1 cellular context compared by ENCODE assay signal in the genomic region with DNA sequence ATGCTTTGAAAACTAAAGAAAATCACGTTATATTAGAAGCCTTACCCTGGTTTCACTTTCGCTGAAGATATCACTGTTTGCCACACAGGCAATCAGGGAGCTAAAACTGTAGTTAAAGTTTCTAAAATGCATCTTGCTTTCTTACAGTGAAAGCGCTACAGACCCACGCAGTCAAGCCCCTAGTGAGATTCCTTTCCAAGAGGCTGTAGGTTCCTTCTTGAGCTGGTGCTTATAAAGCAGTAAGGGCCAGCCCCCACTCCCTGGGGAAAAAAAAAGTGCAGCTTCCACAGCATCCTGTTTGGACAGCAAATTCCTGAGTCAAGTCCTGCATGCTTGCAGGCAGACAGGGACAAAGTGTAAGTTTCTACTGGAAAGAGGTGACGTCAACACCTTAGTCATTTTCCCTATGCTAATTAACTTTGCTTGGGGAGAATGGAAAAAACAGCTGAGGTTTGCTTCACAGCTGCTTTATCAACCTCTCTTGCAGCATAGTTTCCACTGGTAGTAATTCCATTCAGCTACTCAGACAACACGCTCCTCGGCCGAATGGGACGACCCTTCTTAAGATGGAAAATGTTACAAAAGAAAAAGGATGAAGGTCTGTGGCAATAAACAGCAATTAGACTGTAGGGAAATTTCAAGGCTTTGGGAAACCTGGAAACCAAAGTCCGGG.
TF ChIP-seq lines count a peak whose summit lies in the region.

No MANE protein-coding gene starts in this region.

TF ChIP-seq in HepG2, 621 proteins besides CTCF, POLR2A, EP300 and RAD21 (continued from another document and continues in another):
- TF ChIP-seq, protein P1, sequence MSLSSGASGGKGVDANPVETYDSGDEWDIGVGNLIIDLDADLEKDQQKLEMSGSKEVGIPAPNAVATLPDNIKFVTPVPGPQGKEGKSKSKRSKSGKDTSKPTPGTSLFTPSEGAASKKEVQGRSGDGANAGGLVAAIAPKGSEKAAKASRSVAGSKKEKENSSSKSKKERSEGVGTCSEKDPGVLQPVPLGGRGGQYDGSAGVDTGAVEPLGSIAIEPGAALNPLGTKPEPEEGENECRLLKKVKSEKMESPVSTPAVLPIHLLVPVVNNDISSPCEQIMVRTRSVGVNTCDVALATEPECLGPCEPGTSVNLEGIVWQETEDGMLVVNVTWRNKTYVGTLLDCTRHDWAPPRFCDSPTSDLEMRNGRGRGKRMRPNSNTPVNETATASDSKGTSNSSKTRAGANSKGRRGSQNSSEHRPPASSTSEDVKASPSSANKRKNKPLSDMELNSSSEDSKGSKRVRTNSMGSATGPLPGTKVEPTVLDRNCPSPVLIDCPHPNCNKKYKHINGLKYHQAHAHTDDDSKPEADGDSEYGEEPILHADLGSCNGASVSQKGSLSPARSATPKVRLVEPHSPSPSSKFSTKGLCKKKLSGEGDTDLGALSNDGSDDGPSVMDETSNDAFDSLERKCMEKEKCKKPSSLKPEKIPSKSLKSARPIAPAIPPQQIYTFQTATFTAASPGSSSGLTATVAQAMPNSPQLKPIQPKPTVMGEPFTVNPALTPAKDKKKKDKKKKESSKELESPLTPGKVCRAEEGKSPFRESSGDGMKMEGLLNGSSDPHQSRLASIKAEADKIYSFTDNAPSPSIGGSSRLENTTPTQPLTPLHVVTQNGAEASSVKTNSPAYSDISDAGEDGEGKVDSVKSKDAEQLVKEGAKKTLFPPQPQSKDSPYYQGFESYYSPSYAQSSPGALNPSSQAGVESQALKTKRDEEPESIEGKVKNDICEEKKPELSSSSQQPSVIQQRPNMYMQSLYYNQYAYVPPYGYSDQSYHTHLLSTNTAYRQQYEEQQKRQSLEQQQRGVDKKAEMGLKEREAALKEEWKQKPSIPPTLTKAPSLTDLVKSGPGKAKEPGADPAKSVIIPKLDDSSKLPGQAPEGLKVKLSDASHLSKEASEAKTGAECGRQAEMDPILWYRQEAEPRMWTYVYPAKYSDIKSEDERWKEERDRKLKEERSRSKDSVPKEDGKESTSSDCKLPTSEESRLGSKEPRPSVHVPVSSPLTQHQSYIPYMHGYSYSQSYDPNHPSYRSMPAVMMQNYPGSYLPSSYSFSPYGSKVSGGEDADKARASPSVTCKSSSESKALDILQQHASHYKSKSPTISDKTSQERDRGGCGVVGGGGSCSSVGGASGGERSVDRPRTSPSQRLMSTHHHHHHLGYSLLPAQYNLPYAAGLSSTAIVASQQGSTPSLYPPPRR (CRISPR knock-in tag; IDR thresholded peaks at IDR 0.05; ENCODE audit: borderline replicate concordance) = peak; percentile 63; the same call in 1 of the 2 replicates
- TF ChIP-seq KAT7 (CRISPR knock-in tag; IDR thresholded peaks at IDR 0.05; ENCODE audit: borderline replicate concordance) (peak; percentile 63; the same call in 1 of the 2 replicates), NFIB (CRISPR knock-in tag; IDR thresholded peaks at IDR 0.05; ENCODE audit: borderline replicate concordance) (no peak), ZNF660 (CRISPR knock-in tag; IDR thresholded peaks at IDR 0.05; ENCODE audit: borderline replicate concordance, low read depth) (no peak), SNAPC2 (CRISPR knock-in tag; IDR thresholded peaks at IDR 0.05) (peak; percentile 86; the same call in 1 of the 2 replicates), KLF13 (CRISPR knock-in tag; IDR thresholded peaks at IDR 0.05) (no peak), ZFP62 (CRISPR knock-in tag; IDR thresholded peaks at IDR 0.05) (no peak), CBFB (CRISPR knock-in tag; IDR thresholded peaks at IDR 0.05) (0 out of 2 replicates have a peak, but pooled peaks have one; percentile 22), RNF2 (conservative IDR thresholded peaks at IDR 0.05; ENCODE audit: low read depth) (no peak), ATF1 (CRISPR knock-in tag; IDR thresholded peaks at IDR 0.05) (peak; percentile 57; the same call in 1 of the 2 replicates), ZNF33B (CRISPR knock-in tag; IDR thresholded peaks at IDR 0.05) (no peak), ZNF792 (CRISPR knock-in tag; IDR thresholded peaks at IDR 0.05) (0 out of 2 replicates have a peak, but pooled peaks have one; percentile 29), PHF20 (CRISPR knock-in tag; IDR thresholded peaks at IDR 0.05) (no peak), ZSCAN31 (CRISPR knock-in tag; IDR thresholded peaks at IDR 0.05; ENCODE audit: low read depth) (0 out of 2 replicates have a peak, but pooled peaks have one; percentile 13), SOX5 (CRISPR knock-in tag; IDR thresholded peaks at IDR 0.05; ENCODE audit: borderline replicate concordance) (peak; percentile 81), ZEB1 (IDR thresholded peaks at IDR 0.05; ENCODE audit: insufficient replicate concordance, low read depth) (peak; percentile 9), NFATC3 (CRISPR knock-in tag; IDR thresholded peaks at IDR 0.05) (no peak), ZNF430 (CRISPR knock-in tag; IDR thresholded peaks at IDR 0.05) (no peak), SMARCE1 (IDR thresholded peaks at IDR 0.05; ENCODE audit: borderline replicate concordance) (no peak), ZNF460 (CRISPR knock-in tag; IDR thresholded peaks at IDR 0.05; ENCODE audit: borderline replicate concordance) (no peak), SP140L (CRISPR knock-in tag; IDR thresholded peaks at IDR 0.05; ENCODE audit: borderline replicate concordance) (0 out of 2 replicates have a peak, but pooled peaks have one; percentile 33), ZFY (CRISPR knock-in tag; IDR thresholded peaks at IDR 0.05) (no peak), ZNF614 (CRISPR knock-in tag; IDR thresholded peaks at IDR 0.05; ENCODE audit: borderline replicate concordance) (peak; percentile 43; the same call in 1 of the 2 replicates)
- TF ChIP-seq, protein P2, sequence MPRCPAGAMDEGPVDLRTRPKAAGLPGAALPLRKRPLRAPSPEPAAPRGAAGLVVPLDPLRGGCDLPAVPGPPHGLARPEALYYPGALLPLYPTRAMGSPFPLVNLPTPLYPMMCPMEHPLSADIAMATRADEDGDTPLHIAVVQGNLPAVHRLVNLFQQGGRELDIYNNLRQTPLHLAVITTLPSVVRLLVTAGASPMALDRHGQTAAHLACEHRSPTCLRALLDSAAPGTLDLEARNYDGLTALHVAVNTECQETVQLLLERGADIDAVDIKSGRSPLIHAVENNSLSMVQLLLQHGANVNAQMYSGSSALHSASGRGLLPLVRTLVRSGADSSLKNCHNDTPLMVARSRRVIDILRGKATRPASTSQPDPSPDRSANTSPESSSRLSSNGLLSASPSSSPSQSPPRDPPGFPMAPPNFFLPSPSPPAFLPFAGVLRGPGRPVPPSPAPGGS (CRISPR knock-in tag; IDR thresholded peaks at IDR 0.05) = no peak
- TF ChIP-seq, protein P3, sequence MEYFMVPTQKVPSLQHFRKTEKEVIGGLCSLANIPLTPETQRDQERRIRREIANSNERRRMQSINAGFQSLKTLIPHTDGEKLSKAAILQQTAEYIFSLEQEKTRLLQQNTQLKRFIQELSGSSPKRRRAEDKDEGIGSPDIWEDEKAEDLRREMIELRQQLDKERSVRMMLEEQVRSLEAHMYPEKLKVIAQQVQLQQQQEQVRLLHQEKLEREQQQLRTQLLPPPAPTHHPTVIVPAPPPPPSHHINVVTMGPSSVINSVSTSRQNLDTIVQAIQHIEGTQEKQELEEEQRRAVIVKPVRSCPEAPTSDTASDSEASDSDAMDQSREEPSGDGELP (IDR thresholded peaks at IDR 0.05; ENCODE audit: borderline replicate concordance, low read depth) = peak; percentile 91; the same call in 1 of the 2 replicates
- TF ChIP-seq, protein P4, sequence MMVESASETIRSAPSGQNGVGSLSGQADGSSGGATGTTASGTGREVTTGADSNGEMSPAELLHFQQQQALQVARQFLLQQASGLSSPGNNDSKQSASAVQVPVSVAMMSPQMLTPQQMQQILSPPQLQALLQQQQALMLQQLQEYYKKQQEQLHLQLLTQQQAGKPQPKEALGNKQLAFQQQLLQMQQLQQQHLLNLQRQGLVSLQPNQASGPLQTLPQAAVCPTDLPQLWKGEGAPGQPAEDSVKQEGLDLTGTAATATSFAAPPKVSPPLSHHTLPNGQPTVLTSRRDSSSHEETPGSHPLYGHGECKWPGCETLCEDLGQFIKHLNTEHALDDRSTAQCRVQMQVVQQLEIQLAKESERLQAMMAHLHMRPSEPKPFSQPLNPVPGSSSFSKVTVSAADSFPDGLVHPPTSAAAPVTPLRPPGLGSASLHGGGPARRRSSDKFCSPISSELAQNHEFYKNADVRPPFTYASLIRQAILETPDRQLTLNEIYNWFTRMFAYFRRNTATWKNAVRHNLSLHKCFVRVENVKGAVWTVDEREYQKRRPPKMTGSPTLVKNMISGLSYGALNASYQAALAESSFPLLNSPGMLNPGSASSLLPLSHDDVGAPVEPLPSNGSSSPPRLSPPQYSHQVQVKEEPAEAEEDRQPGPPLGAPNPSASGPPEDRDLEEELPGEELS (CRISPR knock-in tag; IDR thresholded peaks at IDR 0.05) = peak; percentile 86
- TF ChIP-seq, protein P5, sequence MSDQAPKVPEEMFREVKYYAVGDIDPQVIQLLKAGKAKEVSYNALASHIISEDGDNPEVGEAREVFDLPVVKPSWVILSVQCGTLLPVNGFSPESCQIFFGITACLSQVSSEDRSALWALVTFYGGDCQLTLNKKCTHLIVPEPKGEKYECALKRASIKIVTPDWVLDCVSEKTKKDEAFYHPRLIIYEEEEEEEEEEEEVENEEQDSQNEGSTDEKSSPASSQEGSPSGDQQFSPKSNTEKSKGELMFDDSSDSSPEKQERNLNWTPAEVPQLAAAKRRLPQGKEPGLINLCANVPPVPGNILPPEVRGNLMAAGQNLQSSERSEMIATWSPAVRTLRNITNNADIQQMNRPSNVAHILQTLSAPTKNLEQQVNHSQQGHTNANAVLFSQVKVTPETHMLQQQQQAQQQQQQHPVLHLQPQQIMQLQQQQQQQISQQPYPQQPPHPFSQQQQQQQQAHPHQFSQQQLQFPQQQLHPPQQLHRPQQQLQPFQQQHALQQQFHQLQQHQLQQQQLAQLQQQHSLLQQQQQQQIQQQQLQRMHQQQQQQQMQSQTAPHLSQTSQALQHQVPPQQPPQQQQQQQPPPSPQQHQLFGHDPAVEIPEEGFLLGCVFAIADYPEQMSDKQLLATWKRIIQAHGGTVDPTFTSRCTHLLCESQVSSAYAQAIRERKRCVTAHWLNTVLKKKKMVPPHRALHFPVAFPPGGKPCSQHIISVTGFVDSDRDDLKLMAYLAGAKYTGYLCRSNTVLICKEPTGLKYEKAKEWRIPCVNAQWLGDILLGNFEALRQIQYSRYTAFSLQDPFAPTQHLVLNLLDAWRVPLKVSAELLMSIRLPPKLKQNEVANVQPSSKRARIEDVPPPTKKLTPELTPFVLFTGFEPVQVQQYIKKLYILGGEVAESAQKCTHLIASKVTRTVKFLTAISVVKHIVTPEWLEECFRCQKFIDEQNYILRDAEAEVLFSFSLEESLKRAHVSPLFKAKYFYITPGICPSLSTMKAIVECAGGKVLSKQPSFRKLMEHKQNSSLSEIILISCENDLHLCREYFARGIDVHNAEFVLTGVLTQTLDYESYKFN (CRISPR knock-in tag; conservative IDR thresholded peaks at IDR 0.05) = peak; percentile 88
- TF ChIP-seq, protein P6, sequence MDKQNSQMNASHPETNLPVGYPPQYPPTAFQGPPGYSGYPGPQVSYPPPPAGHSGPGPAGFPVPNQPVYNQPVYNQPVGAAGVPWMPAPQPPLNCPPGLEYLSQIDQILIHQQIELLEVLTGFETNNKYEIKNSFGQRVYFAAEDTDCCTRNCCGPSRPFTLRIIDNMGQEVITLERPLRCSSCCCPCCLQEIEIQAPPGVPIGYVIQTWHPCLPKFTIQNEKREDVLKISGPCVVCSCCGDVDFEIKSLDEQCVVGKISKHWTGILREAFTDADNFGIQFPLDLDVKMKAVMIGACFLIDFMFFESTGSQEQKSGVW (CRISPR knock-in tag; IDR thresholded peaks at IDR 0.05; ENCODE audit: borderline replicate concordance) = no peak
- TF ChIP-seq, protein P7, sequence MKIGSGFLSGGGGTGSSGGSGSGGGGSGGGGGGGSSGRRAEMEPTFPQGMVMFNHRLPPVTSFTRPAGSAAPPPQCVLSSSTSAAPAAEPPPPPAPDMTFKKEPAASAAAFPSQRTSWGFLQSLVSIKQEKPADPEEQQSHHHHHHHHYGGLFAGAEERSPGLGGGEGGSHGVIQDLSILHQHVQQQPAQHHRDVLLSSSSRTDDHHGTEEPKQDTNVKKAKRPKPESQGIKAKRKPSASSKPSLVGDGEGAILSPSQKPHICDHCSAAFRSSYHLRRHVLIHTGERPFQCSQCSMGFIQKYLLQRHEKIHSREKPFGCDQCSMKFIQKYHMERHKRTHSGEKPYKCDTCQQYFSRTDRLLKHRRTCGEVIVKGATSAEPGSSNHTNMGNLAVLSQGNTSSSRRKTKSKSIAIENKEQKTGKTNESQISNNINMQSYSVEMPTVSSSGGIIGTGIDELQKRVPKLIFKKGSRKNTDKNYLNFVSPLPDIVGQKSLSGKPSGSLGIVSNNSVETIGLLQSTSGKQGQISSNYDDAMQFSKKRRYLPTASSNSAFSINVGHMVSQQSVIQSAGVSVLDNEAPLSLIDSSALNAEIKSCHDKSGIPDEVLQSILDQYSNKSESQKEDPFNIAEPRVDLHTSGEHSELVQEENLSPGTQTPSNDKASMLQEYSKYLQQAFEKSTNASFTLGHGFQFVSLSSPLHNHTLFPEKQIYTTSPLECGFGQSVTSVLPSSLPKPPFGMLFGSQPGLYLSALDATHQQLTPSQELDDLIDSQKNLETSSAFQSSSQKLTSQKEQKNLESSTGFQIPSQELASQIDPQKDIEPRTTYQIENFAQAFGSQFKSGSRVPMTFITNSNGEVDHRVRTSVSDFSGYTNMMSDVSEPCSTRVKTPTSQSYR (CRISPR knock-in tag; IDR thresholded peaks at IDR 0.05; ENCODE audit: borderline replicate concordance) = peak; percentile 61; the same call in 1 of the 2 replicates
- TF ChIP-seq, protein P8, sequence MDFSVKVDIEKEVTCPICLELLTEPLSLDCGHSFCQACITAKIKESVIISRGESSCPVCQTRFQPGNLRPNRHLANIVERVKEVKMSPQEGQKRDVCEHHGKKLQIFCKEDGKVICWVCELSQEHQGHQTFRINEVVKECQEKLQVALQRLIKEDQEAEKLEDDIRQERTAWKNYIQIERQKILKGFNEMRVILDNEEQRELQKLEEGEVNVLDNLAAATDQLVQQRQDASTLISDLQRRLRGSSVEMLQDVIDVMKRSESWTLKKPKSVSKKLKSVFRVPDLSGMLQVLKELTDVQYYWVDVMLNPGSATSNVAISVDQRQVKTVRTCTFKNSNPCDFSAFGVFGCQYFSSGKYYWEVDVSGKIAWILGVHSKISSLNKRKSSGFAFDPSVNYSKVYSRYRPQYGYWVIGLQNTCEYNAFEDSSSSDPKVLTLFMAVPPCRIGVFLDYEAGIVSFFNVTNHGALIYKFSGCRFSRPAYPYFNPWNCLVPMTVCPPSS (IDR thresholded peaks at IDR 0.05) = no peak
- TF ChIP-seq, protein P9, sequence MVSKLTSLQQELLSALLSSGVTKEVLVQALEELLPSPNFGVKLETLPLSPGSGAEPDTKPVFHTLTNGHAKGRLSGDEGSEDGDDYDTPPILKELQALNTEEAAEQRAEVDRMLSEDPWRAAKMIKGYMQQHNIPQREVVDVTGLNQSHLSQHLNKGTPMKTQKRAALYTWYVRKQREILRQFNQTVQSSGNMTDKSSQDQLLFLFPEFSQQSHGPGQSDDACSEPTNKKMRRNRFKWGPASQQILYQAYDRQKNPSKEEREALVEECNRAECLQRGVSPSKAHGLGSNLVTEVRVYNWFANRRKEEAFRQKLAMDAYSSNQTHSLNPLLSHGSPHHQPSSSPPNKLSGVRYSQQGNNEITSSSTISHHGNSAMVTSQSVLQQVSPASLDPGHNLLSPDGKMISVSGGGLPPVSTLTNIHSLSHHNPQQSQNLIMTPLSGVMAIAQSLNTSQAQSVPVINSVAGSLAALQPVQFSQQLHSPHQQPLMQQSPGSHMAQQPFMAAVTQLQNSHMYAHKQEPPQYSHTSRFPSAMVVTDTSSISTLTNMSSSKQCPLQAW (CRISPR knock-in tag; IDR thresholded peaks at IDR 0.05) = peak; percentile 50; the same call in 1 of the 2 replicates
